ENCODE assay signal across 20 cellular contexts in genomic region chr15:66147440-66147839, GRCh38.
"Had no signal": no experiment of that assay in that cellular context is flagged by ENCODE, and none has a peak within 500 bp of the region (broad histone marks: within the 10 kb centered on the region; RNA-seq: fewer than 3 reads in every experiment).

No MANE protein-coding gene starts in this region.

- H3K9me3 Mint-ChIP-seq: endodermal cell; memory B cell; natural killer cell treated with Interleukin-12 subunit alpha and Interleukin-12 subunit beta and Interleukin-15 and Interleukin-18, amount 100 ng/mL, for 72 hours; neural crest cell; stimulated activated naive CD8-positive, alpha-beta T cell treated with anti-CD3 and anti-CD28 coated beads, Interleukin-15, amount 100 ng/mL, for 72 hours had no signal

- H3K36me3 Mint-ChIP-seq: memory B cell; natural killer cell treated with Interleukin-12 subunit alpha and Interleukin-12 subunit beta and Interleukin-15 and Interleukin-18, amount 100 ng/mL, for 72 hours had no signal

- H3K4me3 Mint-ChIP-seq: endodermal cell; memory B cell; natural killer cell treated with Interleukin-12 subunit alpha and Interleukin-12 subunit beta and Interleukin-15 and Interleukin-18, amount 100 ng/mL, for 72 hours; neural crest cell; stimulated activated naive CD8-positive, alpha-beta T cell treated with anti-CD3 and anti-CD28 coated beads, Interleukin-15, amount 100 ng/mL, for 72 hours had no signal

- ATAC-seq: esophagus mucosa; gastrocnemius medialis; left lobe of liver; natural killer cell treated with Interleukin-12 subunit alpha and Interleukin-12 subunit beta and Interleukin-15 and Interleukin-18, amount 100 ng/mL, for 72 hours; sciatic nerve; stimulated activated naive CD8-positive, alpha-beta T cell treated with anti-CD3 and anti-CD28 coated beads, Interleukin-15, amount 100 ng/mL, for 72 hours had no signal

- H3K27ac Mint-ChIP-seq: endodermal cell; memory B cell; natural killer cell treated with Interleukin-12 subunit alpha and Interleukin-12 subunit beta and Interleukin-15 and Interleukin-18, amount 100 ng/mL, for 72 hours; stimulated activated naive CD8-positive, alpha-beta T cell treated with anti-CD3 and anti-CD28 coated beads, Interleukin-15, amount 100 ng/mL, for 72 hours had no signal

- DNase-seq: effector CD8-positive, alpha-beta T cell; endodermal cell; foreskin fibroblast; gastrocnemius medialis; head of caudate nucleus; kidney; stimulated activated CD4-positive, alpha-beta T cell treated with anti-CD3 and anti-CD28 coated beads, Interleukin-12 subunit alpha, Interleukin-12 subunit beta, amount 100 ng/mL, for 4 hours; stimulated activated CD4-positive, alpha-beta T cell treated with anti-CD3 and anti-CD28 coated beads, Interleukin-1b, Interleukin-23, amount 100 ng/mL, for 48 hours; stimulated activated CD4-positive, alpha-beta T cell treated with anti-CD3 and anti-CD28 coated beads, Interleukin-4, amount 100 ng/mL, for 1 hour; stimulated activated CD8-positive, alpha-beta memory T cell treated with anti-CD3 and anti-CD28 coated beads, Interleukin-4, amount 100 ng/mL, for 48 hours; stimulated activated naive CD4-positive, alpha-beta T cell; stimulated activated naive CD8-positive, alpha-beta T cell treated with anti-CD3 and anti-CD28 coated beads, Interleukin-15, amount 100 ng/mL, for 72 hours; thyroid gland; trophoblast cell had no signal

- H3K4me1 Mint-ChIP-seq: memory B cell; stimulated activated naive CD8-positive, alpha-beta T cell treated with anti-CD3 and anti-CD28 coated beads, Interleukin-15, amount 100 ng/mL, for 72 hours had no signal
